ENCODE assay signal across 8 cellular contexts in the genomic region with DNA sequence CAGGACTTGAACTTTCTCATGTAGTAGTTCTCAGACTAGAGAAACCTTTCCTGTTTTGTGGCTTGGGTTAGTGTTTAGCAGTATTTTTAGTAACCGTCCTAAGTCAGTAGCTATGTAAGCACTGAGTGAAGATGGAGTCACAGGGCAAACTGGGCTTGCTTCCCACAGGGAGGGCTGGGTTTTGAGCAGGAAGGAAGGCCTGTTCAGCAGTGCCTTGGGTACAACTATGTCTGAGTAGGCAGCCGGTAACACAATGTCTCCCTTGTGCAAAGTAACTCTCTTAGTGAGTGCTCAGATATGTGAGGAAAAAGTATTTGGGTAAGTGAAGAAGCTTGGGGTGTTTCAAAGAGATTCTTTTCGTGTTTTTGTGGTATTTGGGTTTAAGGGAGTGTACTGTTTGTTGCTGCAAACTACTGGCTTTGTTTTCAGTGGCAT.
DNase-seq lines count a peak whose midpoint lies in the region; ATAC-seq and FAIRE-seq lines count a peak whose summit lies in the region.

No MANE protein-coding gene starts in this region.

- ATAC-seq in GM21367 (IDR thresholded peaks at IDR 0.05; ENCODE audit: unreplicated experiment): peak; percentile 67

- no peak overlapping the region for H3K9ac ChIP-seq in NT2/D1 (ENCODE audit: insufficient read length, low read depth)

- H3K4me3 ChIP-seq in NT2/D1 (ENCODE audit: insufficient read length, low read depth) (no peak overlapping the region), small intestine (ENCODE audit: low read depth in 1 of 2, low read length in 2 of 2) (no peak overlapping the region)

- in situ Hi-C loops in ACHN (cut with HindIII; ENCODE audit: low pct_ligation_motif_present, low pct_unique_long_range_greater_than_20kb, low sequenced_read_pairs): no loop called here

- H3K9me3 ChIP-seq in NT2/D1 (ENCODE audit: insufficient read depth, low read length) (no peaks in the 10 kb centered on the region), small intestine (ENCODE audit: control insufficient read depth, low read depth) (no peaks in the 10 kb centered on the region)

- FAIRE-seq in small intestine (lab: Jason Lieb, UNC): no peak

- H3K4me1 ChIP-seq in NT2/D1 (ENCODE audit: insufficient read depth, insufficient read length) (no peaks in the 10 kb centered on the region), small intestine (ENCODE audit: control insufficient read depth in 2 of 2, insufficient read depth in 1 of 2, low read depth in 1 of 2, low read length in 1 of 2) (no peaks in the 10 kb centered on the region)

- peak overlapping the region in 1 of 2 donors; percentile 75 for H3K27ac ChIP-seq in small intestine (ENCODE audit: low read depth in 1 of 2, low read length in 1 of 2)

- H3K36me3 ChIP-seq in NT2/D1 (ENCODE audit: insufficient read depth, insufficient read length, low read length): no peaks in the 10 kb centered on the region
- H3K36me3 ChIP-seq in small intestine (ENCODE audit: control insufficient read depth in 2 of 2, insufficient read depth in 2 of 2, low read length in 2 of 2): peaks cover 2% of the 10 kb centered on the region in 2 donors

- H3K27me3 ChIP-seq in NT2/D1 (ENCODE audit: insufficient read depth, insufficient read length) (no peaks in the 10 kb centered on the region), small intestine (ENCODE audit: control insufficient read depth in 2 of 2, insufficient read depth in 2 of 2, low read length in 2 of 2) (no peaks in the 10 kb centered on the region)

- 22 to 68% (median 48%) methylated on average over 3 of the region's 3 CpGs for WGBS in small intestine, 3 donors

- DNase-seq in ACHN (peak; percentile 93), NT2/D1 (ENCODE audit: low read depth, low spot score) (peak; percentile 6), cerebellum (ENCODE audit: low spot score) (peak; percentile 31), kidney glomerular epithelial cell (lab: John Stamatoyannopoulos, UW) (peak; percentile 82), small intestine (peak; percentile 11)
- DNase-seq in stimulated activated naive CD4-positive, alpha-beta T cell treated with Interleukin-2 at 50 U/mL for 16 hours (lab: John Stamatoyannopoulos, UW): no peak
- no peak for DNase-seq in stimulated activated CD4-positive, alpha-beta T cell treated with anti-CD3 and anti-CD28 coated beads, Interleukin-12 subunit alpha, Interleukin-12 subunit beta, amount 100 ng/mL, for 4 hours

Comparison
In these comparisons a context has a peak if more than half of its experiments do, and no peak if none do; other contexts are left out.
1. DNase-seq: peak in ACHN (single experiment), NT2/D1 (single experiment), cerebellum (single experiment), kidney glomerular epithelial cell (single experiment) and small intestine (single experiment); none in stimulated activated naive CD4-positive, alpha-beta T cell treated with Interleukin-2 at 50 U/mL for 16 hours (single experiment) and stimulated activated CD4-positive, alpha-beta T cell treated with anti-CD3 and anti-CD28 coated beads, Interleukin-12 subunit alpha, Interleukin-12 subunit beta, amount 100 ng/mL, for 4 hours (single experiment).